ENCODE assay signal across 12 cellular contexts in the genomic region with DNA sequence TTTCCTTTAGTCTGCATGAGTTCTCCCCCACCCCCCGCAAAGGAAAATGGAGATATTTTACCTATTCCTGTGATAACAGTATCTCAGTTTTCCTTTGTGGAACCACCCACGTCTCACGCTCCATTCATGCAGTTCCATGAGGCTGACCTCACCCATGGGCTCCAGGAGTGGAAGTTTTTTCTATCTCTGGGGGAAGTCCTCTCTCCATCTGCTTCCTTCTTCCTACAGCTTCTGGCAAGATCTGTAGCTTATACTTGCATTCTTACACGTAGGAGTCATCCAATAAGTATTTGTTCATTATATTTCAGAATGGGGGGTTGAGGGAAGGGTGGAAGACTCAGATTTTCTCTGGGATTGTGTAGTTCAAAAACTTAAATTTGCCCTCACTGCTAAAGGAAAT. TPM values are rescaled to one million over a fixed set of nuclear protein-coding genes. Genes with fewer than 3 reads are reported as not detected.
DNase-seq lines count a peak whose midpoint lies in the region; ATAC-seq and TF ChIP-seq lines count a peak whose summit lies in the region.
"Had no signal": no experiment of that assay in that cellular context is flagged by ENCODE, and none has a peak within 500 bp of the region (broad histone marks: within the 10 kb centered on the region; RNA-seq: fewer than 3 reads in every experiment).

No MANE protein-coding gene starts in this region.

- H3K79me2 ChIP-seq in PC-3 (ENCODE audit: low read length) = no peaks in the 10 kb centered on the region

- no peak overlapping the region for H3K9ac ChIP-seq in PC-3 (ENCODE audit: low read length)

- BruUV-seq in PC-3 (replicated peaks; lab: Mats Ljungman, UMichigan) = no TSS peak

- TF ChIP-seq EP300 in suprapubic skin (IDR thresholded peaks at IDR 0.05) = no peak

- no peaks in the 10 kb centered on the region for H3F3A ChIP-seq in PC-3 (ENCODE audit: low read length, unreplicated experiment)

- no peaks in the 10 kb centered on the region for H3K27me3 ChIP-seq in PC-3 (ENCODE audit: low read length)
- peaks cover 8% of the 10 kb centered on the region for H3K27me3 ChIP-seq in suprapubic skin
- H3K27me3 ChIP-seq: pancreas had no signal

- CTCF ChIA-PET in PC-3 (lab: Charles Lee) = no interaction called here

- H3K4me3 ChIP-seq in PC-3 (ENCODE audit: low read length) = no peak overlapping the region
- H3K4me3 ChIP-seq in suprapubic skin = no peak overlapping the region
- H3K4me3 ChIP-seq: pancreas had no signal

- no peak for TF ChIP-seq POLR2A in suprapubic skin (IDR thresholded peaks at IDR 0.05)

- no peak overlapping the region for H3K27ac ChIP-seq in PC-3 (ENCODE audit: low read length)
- peak overlapping the region; percentile 26 for H3K27ac ChIP-seq in epithelial cell of prostate
- H3K27ac ChIP-seq in suprapubic skin = no peak overlapping the region
- H3K27ac ChIP-seq: pancreas had no signal

- ATAC-seq in PC-3 (peak; percentile 78), HG02610 (IDR thresholded peaks at IDR 0.05; ENCODE audit: unreplicated experiment) (no peak)

- TF ChIP-seq CTCF in PC-3 (conservative IDR thresholded peaks at IDR 0.05; ENCODE audit: low read depth, low read length) = no peak
- no peak for TF ChIP-seq CTCF in suprapubic skin (IDR thresholded peaks at IDR 0.05)

- peak overlapping the region; percentile 45 for H3K4me2 ChIP-seq in PC-3 (ENCODE audit: low read length)

- H3K9me3 ChIP-seq in PC-3 (ENCODE audit: low read length) = no peaks in the 10 kb centered on the region
- no peaks in the 10 kb centered on the region for H3K9me3 ChIP-seq in suprapubic skin
- H3K9me3 ChIP-seq: pancreas had no signal

- H4K20me1 ChIP-seq in PC-3 (ENCODE audit: low read length) = no peaks in the 10 kb centered on the region

- POLR2A ChIA-PET in PC-3 (lab: Charles Lee; ENCODE audit: unreplicated experiment) = interaction anchor here (0.5 kb wide), 1 partner anchor 46 kb away, joined by 3 read pairs; no protein-coding TSS in a partner anchor

- intact Hi-C loops in PC-3 (cut with micrococcal nuclease) = no loop called here

- peak overlapping the region; percentile 52; the same call in 1 of the 2 replicates for H2AFZ ChIP-seq in PC-3 (ENCODE audit: low read length)

- DNase-seq in ELR (ENCODE audit: low read depth) (peak; percentile 88), PC-3 (peak; percentile 61), epithelial cell of prostate (ENCODE audit: low read depth, low spot score) (no peak), pulmonary artery endothelial cell (ENCODE audit: low read depth, low spot score) (peak; percentile 95), RKO (ENCODE audit: low spot score) (no peak), suprapubic skin (ENCODE audit: low spot score in 2 of 2) (no peak)
- DNase-seq: activated CD4-positive, alpha-beta T cell treated with anti-CD3 and anti-CD28 coated beads for 48 hours; activated effector memory CD4-positive, alpha-beta T cell treated with anti-CD3 and anti-CD28 coated beads, Interleukin-2, amount 50 U/mL, for 16 hours; NCI-H1105 treated with DMSO at 0.1 percent for 48 hours; NCI-H748 treated with DMSO at 0.1 percent for 48 hours; pancreas had no signal

- peaks cover 20% of the 10 kb centered on the region for H3K4me1 ChIP-seq in PC-3 (ENCODE audit: insufficient read depth, low read length)
- H3K4me1 ChIP-seq in suprapubic skin = peaks cover 3% of the 10 kb centered on the region
- H3K4me1 ChIP-seq: pancreas had no signal

- 53% methylated on average over 4 of the region's 4 CpGs for WGBS in suprapubic skin

- H3K36me3 ChIP-seq in PC-3 (ENCODE audit: low read depth, low read length) = no peaks in the 10 kb centered on the region
- no peaks in the 10 kb centered on the region for H3K36me3 ChIP-seq in suprapubic skin
- H3K36me3 ChIP-seq: pancreas had no signal

- H3K9me2 ChIP-seq in PC-3 (replicated peaks; ENCODE audit: low read length) = no peaks in the 10 kb centered on the region

RNA-seq across cellular contexts. Expression of a gene that starts 5.8 kb away (rescaled TPM):
- total RNA-seq in PC-3 (2014; rRNA removed) (11.1 and 15.4 TPM in 2 replicates), pulmonary artery endothelial cell (170 and 193 TPM in 2 replicates), suprapubic skin (10 to 100 TPM; 16.1 to 18.9 (median 16.9) TPM)

Comparison
In these comparisons a context has a peak if more than half of its experiments do, and no peak if none do; other contexts are left out.
1. DNase-seq: peak in ELR (single experiment), PC-3 (single experiment) and pulmonary artery endothelial cell (single experiment); none in epithelial cell of prostate (single experiment), RKO (single experiment) and suprapubic skin (0 of 2).